13 cellular contexts compared by ENCODE assay signal in genomic region chr10:122525788-122526187, GRCh38. TPM values are rescaled to one million over a fixed set of nuclear protein-coding genes. Genes with fewer than 3 reads are reported as not detected.
DNase-seq lines count a peak whose midpoint lies in the region; ATAC-seq, FAIRE-seq and TF ChIP-seq lines count a peak whose summit lies in the region.
"Had no signal": no experiment of that assay in that cellular context is flagged by ENCODE, and none has a peak within 500 bp of the region (broad histone marks: within the 10 kb centered on the region; RNA-seq: fewer than 3 reads in every experiment).

No MANE protein-coding gene starts in this region.

- no peak for FAIRE-seq in GM12892 (lab: Jason Lieb, UNC)

- CTCF ChIA-PET in activated CD8-positive, alpha-beta T cell treated with anti-CD3 and anti-CD28 coated beads for 36 hours (lab: Charles Lee): interaction anchor here (1.4 to 4.9 kb wide), 2 partner anchors 25 to 40 kb away, joined by 3 to 21 read pairs; no protein-coding TSS in a partner anchor
- CTCF ChIA-PET in activated CD8-positive, alpha-beta T cell treated with anti-CD3 and anti-CD28 coated beads, Interleukin-2, amount 10 ng/mL, durations not matched to agents 7 days and 5 days (lab: Charles Lee): interaction anchor here (1.0 to 7.3 kb wide), 3 partner anchors 11 to 39 kb away, joined by 3 to 71 read pairs (median 5); no protein-coding TSS in a partner anchor
- CTCF ChIA-PET in SK-N-SH (lab: Yijun Ruan, JAX): interaction anchor here (0.6 kb wide), 1 partner anchor 244 kb away, joined by 3 read pairs; no protein-coding TSS in a partner anchor

- H3K27ac Mint-ChIP-seq in activated CD8-positive, alpha-beta T cell treated with anti-CD3 and anti-CD28 coated beads for 36 hours: no peak overlapping the region
- no peak overlapping the region for H3K27ac Mint-ChIP-seq in activated CD8-positive, alpha-beta T cell treated with anti-CD3 and anti-CD28 coated beads, Interleukin-2, amount 10 ng/mL, durations not matched to agents 7 days and 5 days
- no peak overlapping the region for H3K27ac Mint-ChIP-seq in glutamatergic neuron (ENCODE audit: unreplicated experiment)
- no peak overlapping the region for H3K27ac Mint-ChIP-seq in T-helper 17 cell
- H3K27ac Mint-ChIP-seq: stimulated activated memory B cell treated with anti-CD40 and anti-IgM and Interleukin-4, amounts not matched to agents 10 μg/mL and 1 μg/mL and 100 μg/mL, for 72 hours had no signal

- 48% methylated on average over 6 of the region's 6 CpGs for WGBS in SK-N-SH (ENCODE audit: low lambda C conversion rate)
- 7 to 25% methylated on average over 2 to 6 of the region's 6 CpGs for WGBS in transverse colon (ENCODE audit: low coverage in 1 of 2), 2 donors

- no peaks in the 10 kb centered on the region for H3K9me3 ChIP-seq in SK-N-SH
- H3K9me3 ChIP-seq in transverse colon: no peaks in the 10 kb centered on the region
- H3K9me3 ChIP-seq in T-helper 17 cell (ENCODE audit: control insufficient read depth, low read length, poor library complexity, severe bottlenecking): no peaks in the 10 kb centered on the region

- H3K27me3 ChIP-seq in SK-N-SH (ENCODE audit: insufficient read depth) (no peaks in the 10 kb centered on the region), transverse colon (no peaks in the 10 kb centered on the region)

- H3K9me2 ChIP-seq in SK-N-SH: no peaks in the 10 kb centered on the region

- H3K9ac ChIP-seq in SK-N-SH: no peak overlapping the region

- no peak overlapping the region for H3K4me2 ChIP-seq in SK-N-SH

- TF ChIP-seq POLR2A in transverse colon (IDR thresholded peaks at IDR 0.05) (no peak), GM12892 (IDR thresholded peaks at IDR 0.05; ENCODE audit: low read depth, low read length) (no peak)

- in situ Hi-C loops in transverse colon (cut with MboI; ENCODE audit: low pct_ligation_motif_present in 1 of 4, low pct_unique_long_range_greater_than_20kb in 1 of 4, low sequenced_read_pairs in 3 of 4): loop anchor here in 1 of 4 donors (5.0 kb wide), 1 partner anchor 42 kb away; no protein-coding TSS in a partner anchor

- H3F3A ChIP-seq in SK-N-SH (replicated peaks; ENCODE audit: insufficient read depth): no peaks in the 10 kb centered on the region

- peaks cover 0 to 4% of the 10 kb centered on the region in 2 experiments; a peak in 1 of 4 replicates for H3K4me1 ChIP-seq in SK-N-SH (ENCODE audit: control insufficient read depth in 1 of 2, insufficient read depth in 2 of 2, low read depth in 1 of 2, low read length in 1 of 2)
- H3K4me1 ChIP-seq in transverse colon: peaks cover 0 to 4% (median 1%) of the 10 kb centered on the region in 4 donors

- H3K9me3 Mint-ChIP-seq in activated CD8-positive, alpha-beta T cell treated with anti-CD3 and anti-CD28 coated beads for 36 hours: no peaks in the 10 kb centered on the region
- H3K9me3 Mint-ChIP-seq in activated CD8-positive, alpha-beta T cell treated with anti-CD3 and anti-CD28 coated beads, Interleukin-2, amount 10 ng/mL, durations not matched to agents 7 days and 5 days (ENCODE audit: insufficient read depth): no peaks in the 10 kb centered on the region
- H3K9me3 Mint-ChIP-seq in glutamatergic neuron (ENCODE audit: unreplicated experiment): peaks cover 1% of the 10 kb centered on the region

- DNase-seq in activated CD8-positive, alpha-beta T cell treated with anti-CD3 and anti-CD28 coated beads for 36 hours: peak; percentile 21
- DNase-seq in activated CD8-positive, alpha-beta T cell treated with anti-CD3 and anti-CD28 coated beads, Interleukin-2, amount 10 ng/mL, durations not matched to agents 7 days and 5 days: no peak
- no peak for DNase-seq in SK-N-SH
- no peak for DNase-seq in glutamatergic neuron
- DNase-seq in transverse colon: peak; percentile 60
- DNase-seq in germinal center (ENCODE audit: low spot score): no peak
- no peak for DNase-seq in GM12892 (ENCODE audit: insufficient read length)
- no peak for DNase-seq in T-helper 17 cell
- DNase-seq: activated effector memory CD4-positive, alpha-beta T cell treated with Interleukin-2 at 50 U/mL for 16 hours; effector memory CD4-positive, alpha-beta T cell; mesenchymal stem cell; NCI-H2227 treated with DMSO at 0.1 percent for 48 hours had no signal

- H2AFZ ChIP-seq in SK-N-SH (ENCODE audit: low read depth): no peak overlapping the region

- no peak overlapping the region for H3K4me3 ChIP-seq in SK-N-SH (ENCODE audit: low read depth in 2 of 2, low read length in 1 of 2)
- no peak overlapping the region for H3K4me3 ChIP-seq in transverse colon

- TF ChIP-seq RAD21 in SK-N-SH (IDR thresholded peaks at IDR 0.05; ENCODE audit: low read length): no peak; the same call in 1 of the 2 replicates

- H3K36me3 ChIP-seq in SK-N-SH (replicated peaks in 1 of 2; ENCODE audit: control insufficient read depth in 1 of 2, insufficient read depth in 2 of 2, low read length in 1 of 2) (no peaks in the 10 kb centered on the region), transverse colon (no peaks in the 10 kb centered on the region)

- ATAC-seq in activated CD8-positive, alpha-beta T cell treated with anti-CD3 and anti-CD28 coated beads for 36 hours: no peak
- no peak for ATAC-seq in activated CD8-positive, alpha-beta T cell treated with anti-CD3 and anti-CD28 coated beads, Interleukin-2, amount 10 ng/mL, durations not matched to agents 7 days and 5 days
- no peak for ATAC-seq in T-helper 17 cell
- ATAC-seq: stimulated activated memory B cell treated with anti-CD40 and anti-IgM and Interleukin-4, amounts not matched to agents 10 μg/mL and 1 μg/mL and 100 μg/mL, for 72 hours had no signal

- H3K27ac ChIP-seq in SK-N-SH (ENCODE audit: low read depth in 2 of 2, low read length in 1 of 2) (no peak overlapping the region), transverse colon (no peak overlapping the region)

- TF ChIP-seq CTCF in activated CD8-positive, alpha-beta T cell treated with anti-CD3 and anti-CD28 coated beads for 36 hours (IDR thresholded peaks at IDR 0.05): no peak
- peak; percentile 31; the same call in 1 of the 2 replicates for TF ChIP-seq CTCF in SK-N-SH (IDR thresholded peaks at IDR 0.05)
- TF ChIP-seq CTCF in glutamatergic neuron (IDR thresholded peaks at IDR 0.05; ENCODE audit: partially characterized antibody, unreplicated experiment): peak; percentile 2
- peak; percentile 31 to 82 (median 51) for TF ChIP-seq CTCF in transverse colon (IDR thresholded peaks at IDR 0.05)

- TF ChIP-seq EP300 in SK-N-SH (IDR thresholded peaks at IDR 0.05; ENCODE audit: borderline replicate concordance in 1 of 2, low read depth in 1 of 2, low read length in 1 of 2) (no peak), transverse colon (IDR thresholded peaks at IDR 0.05; ENCODE audit: low read depth) (no peak)

- H4K20me1 ChIP-seq in SK-N-SH (ENCODE audit: insufficient read depth): no peaks in the 10 kb centered on the region

- no peaks in the 10 kb centered on the region for H3K4me1 Mint-ChIP-seq in activated CD8-positive, alpha-beta T cell treated with anti-CD3 and anti-CD28 coated beads for 36 hours (ENCODE audit: low read depth)
- peaks cover 10% of the 10 kb centered on the region for H3K4me1 Mint-ChIP-seq in activated CD8-positive, alpha-beta T cell treated with anti-CD3 and anti-CD28 coated beads, Interleukin-2, amount 10 ng/mL, durations not matched to agents 7 days and 5 days (ENCODE audit: low read depth)
- H3K4me1 Mint-ChIP-seq in glutamatergic neuron (ENCODE audit: low read depth, unreplicated experiment) (peaks cover 13% of the 10 kb centered on the region), T-helper 17 cell (no peaks in the 10 kb centered on the region)
- H3K4me1 Mint-ChIP-seq: stimulated activated memory B cell treated with anti-CD40 and anti-IgM and Interleukin-4, amounts not matched to agents 10 μg/mL and 1 μg/mL and 100 μg/mL, for 72 hours had no signal

- intact Hi-C loops in activated CD8-positive, alpha-beta T cell treated with anti-CD3 and anti-CD28 coated beads for 36 hours (cut with micrococcal nuclease): no loop called here
- intact Hi-C loops in transverse colon (cut with DNase I; ENCODE audit: low total_unique reads): no loop called here

- H3K27me3 Mint-ChIP-seq in activated CD8-positive, alpha-beta T cell treated with anti-CD3 and anti-CD28 coated beads for 36 hours: peaks cover 2% of the 10 kb centered on the region
- H3K27me3 Mint-ChIP-seq in activated CD8-positive, alpha-beta T cell treated with anti-CD3 and anti-CD28 coated beads, Interleukin-2, amount 10 ng/mL, durations not matched to agents 7 days and 5 days (ENCODE audit: low read depth): peaks cover 28% of the 10 kb centered on the region
- H3K27me3 Mint-ChIP-seq in glutamatergic neuron (ENCODE audit: unreplicated experiment) (peaks cover 1% of the 10 kb centered on the region), T-helper 17 cell (peaks cover 5% of the 10 kb centered on the region)

- H3K4me3 Mint-ChIP-seq in activated CD8-positive, alpha-beta T cell treated with anti-CD3 and anti-CD28 coated beads for 36 hours: no peak overlapping the region
- H3K4me3 Mint-ChIP-seq in activated CD8-positive, alpha-beta T cell treated with anti-CD3 and anti-CD28 coated beads, Interleukin-2, amount 10 ng/mL, durations not matched to agents 7 days and 5 days: no peak overlapping the region
- H3K4me3 Mint-ChIP-seq in glutamatergic neuron (ENCODE audit: unreplicated experiment) (no peak overlapping the region), T-helper 17 cell (no peak overlapping the region)
- H3K4me3 Mint-ChIP-seq: stimulated activated memory B cell treated with anti-CD40 and anti-IgM and Interleukin-4, amounts not matched to agents 10 μg/mL and 1 μg/mL and 100 μg/mL, for 72 hours had no signal

- H3K36me3 Mint-ChIP-seq in activated CD8-positive, alpha-beta T cell treated with anti-CD3 and anti-CD28 coated beads for 36 hours (ENCODE audit: low read depth): no peaks in the 10 kb centered on the region
- H3K36me3 Mint-ChIP-seq in activated CD8-positive, alpha-beta T cell treated with anti-CD3 and anti-CD28 coated beads, Interleukin-2, amount 10 ng/mL, durations not matched to agents 7 days and 5 days (ENCODE audit: low read depth): no peaks in the 10 kb centered on the region
- H3K36me3 Mint-ChIP-seq in glutamatergic neuron (ENCODE audit: unreplicated experiment) (peaks cover 2% of the 10 kb centered on the region), T-helper 17 cell (ENCODE audit: low read depth) (no peaks in the 10 kb centered on the region)
- H3K36me3 Mint-ChIP-seq: stimulated activated memory B cell treated with anti-CD40 and anti-IgM and Interleukin-4, amounts not matched to agents 10 μg/mL and 1 μg/mL and 100 μg/mL, for 72 hours had no signal

- POLR2A ChIA-PET in activated CD8-positive, alpha-beta T cell treated with anti-CD3 and anti-CD28 coated beads for 36 hours (lab: Charles Lee): no interaction called here
- POLR2A ChIA-PET in activated CD8-positive, alpha-beta T cell treated with anti-CD3 and anti-CD28 coated beads, Interleukin-2, amount 10 ng/mL, durations not matched to agents 7 days and 5 days (lab: Charles Lee): interaction anchor here (0.5 kb wide), 1 partner anchor 12 kb away, joined by 3 read pairs; no protein-coding TSS in a partner anchor
- POLR2A ChIA-PET in SK-N-SH (lab: Yijun Ruan, JAX): no interaction called here

- no peaks in the 10 kb centered on the region for H3K79me2 ChIP-seq in SK-N-SH (ENCODE audit: insufficient read depth)

RNA-seq across cellular contexts. Expression of gene DMBT1, which starts 34.8 kb away (rescaled TPM):
- not detected for total RNA-seq in activated CD8-positive, alpha-beta T cell treated with anti-CD3 and anti-CD28 coated beads for 36 hours
- not detected for total RNA-seq in activated CD8-positive, alpha-beta T cell treated with anti-CD3 and anti-CD28 coated beads, Interleukin-2, amount 10 ng/mL, durations not matched to agents 7 days and 5 days
- polyA plus RNA-seq in SK-N-SH (2012; rRNA removed): not detected in 2 replicates
- polyA plus RNA-seq in SK-N-SH (2012; cell fraction: cytosol; rRNA removed): not detected in 2 replicates
- polyA plus RNA-seq in SK-N-SH (2012; cell fraction: nucleus; rRNA removed): 0.04 and 0.07 TPM in 2 replicates
- 0.17 TPM for total RNA-seq in glutamatergic neuron (ENCODE audit: unreplicated experiment)
- 100 to 1,000 TPM in 1 of 4 donors, 10 to 100 TPM in 3; 42.2 to 124 (median 68.5) TPM for total RNA-seq in transverse colon
- 0.08 TPM for polyA plus RNA-seq in GM12892 (2012; ENCODE audit: missing spikeins)
- total RNA-seq in T-helper 17 cell: not detected

Comparison
In these comparisons a context has a peak if more than half of its experiments do, and no peak if none do; other contexts are left out.
1. DNase-seq: peak in activated CD8-positive, alpha-beta T cell treated with anti-CD3 and anti-CD28 coated beads for 36 hours (single experiment) and transverse colon (single experiment); none in activated CD8-positive, alpha-beta T cell treated with anti-CD3 and anti-CD28 coated beads, Interleukin-2, amount 10 ng/mL, durations not matched to agents 7 days and 5 days (single experiment), SK-N-SH (single experiment), glutamatergic neuron (single experiment), germinal center (single experiment), GM12892 (single experiment) and T-helper 17 cell (0 of 3).
2. RNA of gene DMBT1, which starts 34.8 kb away (total RNA-seq): 42.2 to 124 TPM in transverse colon; 0.17 TPM in glutamatergic neuron (single experiment), not detected in activated CD8-positive, alpha-beta T cell treated with anti-CD3 and anti-CD28 coated beads for 36 hours, not detected in activated CD8-positive, alpha-beta T cell treated with anti-CD3 and anti-CD28 coated beads, Interleukin-2, amount 10 ng/mL, durations not matched to agents 7 days and 5 days and not detected in T-helper 17 cell; every median in the first group is over 10 times any median in the second.